ENCODE assay signal across 1 cellular context in genomic region chr16:27464663-27465482, GRCh38.
TF ChIP-seq lines count a peak whose summit lies in the region.

No MANE protein-coding gene starts in this region.

TF ChIP-seq in WTC11, 78 proteins besides CTCF, POLR2A, EP300 and RAD21 (continued from another document):
- TF ChIP-seq, protein P1, sequence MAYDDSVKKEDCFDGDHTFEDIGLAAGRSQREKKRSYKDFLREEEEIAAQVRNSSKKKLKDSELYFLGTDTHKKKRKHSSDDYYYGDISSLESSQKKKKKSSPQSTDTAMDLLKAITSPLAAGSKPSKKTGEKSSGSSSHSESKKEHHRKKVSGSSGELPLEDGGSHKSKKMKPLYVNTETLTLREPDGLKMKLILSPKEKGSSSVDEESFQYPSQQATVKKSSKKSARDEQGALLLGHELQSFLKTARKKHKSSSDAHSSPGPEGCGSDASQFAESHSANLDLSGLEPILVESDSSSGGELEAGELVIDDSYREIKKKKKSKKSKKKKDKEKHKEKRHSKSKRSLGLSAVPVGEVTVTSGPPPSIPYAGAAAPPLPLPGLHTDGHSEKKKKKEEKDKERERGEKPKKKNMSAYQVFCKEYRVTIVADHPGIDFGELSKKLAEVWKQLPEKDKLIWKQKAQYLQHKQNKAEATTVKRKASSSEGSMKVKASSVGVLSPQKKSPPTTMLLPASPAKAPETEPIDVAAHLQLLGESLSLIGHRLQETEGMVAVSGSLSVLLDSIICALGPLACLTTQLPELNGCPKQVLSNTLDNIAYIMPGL (CRISPR knock-in tag; IDR thresholded peaks at IDR 0.05), result no peak
- no peak for TF ChIP-seq ZNF232 (CRISPR knock-in tag; IDR thresholded peaks at IDR 0.05)
- TF ChIP-seq FOXJ3 (CRISPR knock-in tag; IDR thresholded peaks at IDR 0.05; ENCODE audit: borderline replicate concordance), result no peak
- no peak for TF ChIP-seq ESRRA (CRISPR knock-in tag; IDR thresholded peaks at IDR 0.05; ENCODE audit: borderline replicate concordance)
- TF ChIP-seq CREM (CRISPR knock-in tag; IDR thresholded peaks at IDR 0.05), result no peak
- no peak for TF ChIP-seq NFYB (CRISPR knock-in tag; conservative IDR thresholded peaks at IDR 0.05; ENCODE audit: low read depth)
- TF ChIP-seq PREB (CRISPR knock-in tag; IDR thresholded peaks at IDR 0.05; ENCODE audit: borderline replicate concordance), result no peak
